In the genomic region with DNA sequence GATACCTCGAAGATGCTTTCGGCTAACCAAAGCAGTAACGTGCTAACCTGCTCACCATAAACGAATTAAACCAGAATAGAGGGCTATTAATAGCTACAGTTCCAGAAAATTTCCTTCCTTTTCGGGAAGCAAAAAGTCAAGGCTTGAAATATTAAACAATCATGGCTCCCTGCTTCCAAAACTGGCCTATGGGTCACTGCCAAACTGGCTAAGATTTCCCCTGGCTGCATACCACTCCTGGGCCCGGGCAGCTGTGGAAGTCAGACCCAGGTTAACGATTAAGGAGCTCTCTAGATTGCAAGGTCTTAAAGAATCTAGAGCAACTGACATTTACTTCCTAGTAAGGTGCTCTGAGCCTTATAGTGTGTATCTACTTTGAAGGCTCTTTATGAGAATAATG, we compare ENCODE assay signal across 9 cellular contexts. TPM values are rescaled to one million over a fixed set of nuclear protein-coding genes. Genes with fewer than 3 reads are reported as not detected.
DNase-seq lines count a peak whose midpoint lies in the region; ATAC-seq, FAIRE-seq and TF ChIP-seq lines count a peak whose summit lies in the region.
"Had no signal": no experiment of that assay in that cellular context is flagged by ENCODE, and none has a peak within 500 bp of the region (broad histone marks: within the 10 kb centered on the region; RNA-seq: fewer than 3 reads in every experiment).

No MANE protein-coding gene starts in this region.

- H3K4me1 ChIP-seq in rectal smooth muscle tissue (ENCODE audit: control insufficient read depth, insufficient read depth, low read length) = peaks cover 38% of the 10 kb centered on the region

- peak overlapping the region; percentile 94 for H3K27ac ChIP-seq in rectal smooth muscle tissue (ENCODE audit: low read depth, low read length)

- no peak for FAIRE-seq in HTR-8/SVneo (lab: Jason Lieb, UNC)

- H3K4me3 ChIP-seq in GM08714 (ENCODE audit: low read length) = peak overlapping the region; percentile 86
- H3K4me3 ChIP-seq in fibroblast of villous mesenchyme (ENCODE audit: low read depth, low read length) = peak overlapping the region; percentile 85
- peak overlapping the region; percentile 75 for H3K4me3 ChIP-seq in rectal smooth muscle tissue (ENCODE audit: low read length)

- H3K27me3 ChIP-seq in rectal smooth muscle tissue (ENCODE audit: control insufficient read depth, insufficient read depth, low read length) = no peaks in the 10 kb centered on the region

- TF ChIP-seq CTCF in fibroblast of villous mesenchyme (IDR thresholded peaks at IDR 0.05; ENCODE audit: insufficient read depth, low read depth, low read length) = no peak
- TF ChIP-seq CTCF in GM10266 (IDR thresholded peaks at IDR 0.05; ENCODE audit: control insufficient read depth, insufficient read depth, low read depth, missing control alignments) = no peak

- DNase-seq in OCI-M1 (lab: John Stamatoyannopoulos, UW) (peak; percentile 26), fibroblast of villous mesenchyme (ENCODE audit: low read depth) (peak; percentile 25), HTR-8/SVneo (ENCODE audit: insufficient read length, low spot score) (no peak), GM10266 (ENCODE audit: extremely low spot score) (no peak), AG08396 (ENCODE audit: low spot score) (no peak)
- DNase-seq: stimulated activated CD4-positive, alpha-beta T cell treated with anti-CD3 and anti-CD28 coated beads, Interleukin-1b, Interleukin-23, amount 100 ng/mL, for 48 hours had no signal

- peak overlapping the region; percentile 19 for H3K9ac ChIP-seq in rectal smooth muscle tissue (ENCODE audit: low read length)

- H3K36me3 ChIP-seq in rectal smooth muscle tissue (ENCODE audit: control insufficient read depth, insufficient read depth, low read length) = no peaks in the 10 kb centered on the region

- no peak for ATAC-seq in HG03457 (IDR thresholded peaks at IDR 0.05; ENCODE audit: unreplicated experiment)

RNA-seq across cellular contexts. Expression of gene AMOTL1, which starts 1.7 kb away (rescaled TPM):
- 25.9 and 27.7 TPM in 2 replicates for total RNA-seq in fibroblast of villous mesenchyme

Comparison
In these comparisons a context has a peak if more than half of its experiments do, and no peak if none do; other contexts are left out.
1. DNase-seq: peak in OCI-M1 (single experiment) and fibroblast of villous mesenchyme (single experiment); none in HTR-8/SVneo (single experiment), GM10266 (single experiment) and AG08396 (single experiment).
2. Peak in every context shown above with its lines, with median percentiles within 50 percentile points of each other: H3K4me3 ChIP-seq.